1 cellular context compared by ENCODE assay signal in genomic region chr11:61756452-61757212, GRCh38.
TF ChIP-seq lines count a peak whose summit lies in the region.

No MANE protein-coding gene starts in this region.

TF ChIP-seq in GM12878, 131 proteins besides CTCF, POLR2A, EP300 and RAD21 (continued from another document and continues in another):
- no peak for TF ChIP-seq ZBTB33 (IDR thresholded peaks at IDR 0.05)
- no peak for TF ChIP-seq PBX3 (IDR thresholded peaks at IDR 0.05; ENCODE audit: insufficient replicate concordance, low read depth, low read length)
- TF ChIP-seq ZNF592 (IDR thresholded peaks at IDR 0.05) = peak; percentile 60; the same call in 1 of the 2 replicates
- peak; percentile 85 for TF ChIP-seq NR2C1 (IDR thresholded peaks at IDR 0.05)
- no peak for TF ChIP-seq IRF3 (IDR thresholded peaks at IDR 0.05)
- TF ChIP-seq POU2F2 (IDR thresholded peaks at IDR 0.05; ENCODE audit: borderline replicate concordance, low read depth, low read length) = peak; percentile 12; the same call in 1 of the 3 replicates
- TF ChIP-seq EZH2 (IDR thresholded peaks at IDR 0.05; ENCODE audit: borderline replicate concordance, control insufficient read depth, low read depth, low read length) = no peak
- TF ChIP-seq RAD51 (IDR thresholded peaks at IDR 0.05) = no peak
- peak in 1 of 2 experiments; percentile 87; a peak in 2 of 3 replicates for TF ChIP-seq EGR1 (IDR thresholded peaks at IDR 0.05; ENCODE audit: borderline replicate concordance in 1 of 2, low read depth in 2 of 2, low read length in 2 of 2)
- peak; percentile 96 for TF ChIP-seq NBN (IDR thresholded peaks at IDR 0.05)
- no peak for TF ChIP-seq SREBF2 (IDR thresholded peaks at IDR 0.05; ENCODE audit: low read length)
- TF ChIP-seq FOXK2 (IDR thresholded peaks at IDR 0.05) = no peak
- no peak for TF ChIP-seq GABPA (IDR thresholded peaks at IDR 0.05; ENCODE audit: low read depth)
- no peak for TF ChIP-seq ZBTB11 (CRISPR knock-in tag; IDR thresholded peaks at IDR 0.05)
- no peak; the same call in 1 of the 2 replicates for TF ChIP-seq SMC3 (IDR thresholded peaks at IDR 0.05; ENCODE audit: borderline replicate concordance, low read length)
- no peak for TF ChIP-seq TCF7 (IDR thresholded peaks at IDR 0.05; ENCODE audit: borderline replicate concordance)
- TF ChIP-seq MTA3 (IDR thresholded peaks at IDR 0.05; ENCODE audit: borderline replicate concordance, low read length) = no peak
- TF ChIP-seq ZNF622 (IDR thresholded peaks at IDR 0.05) = no peak
- peak; percentile 96; the same call in 1 of the 2 replicates for TF ChIP-seq RB1 (IDR thresholded peaks at IDR 0.05; ENCODE audit: borderline replicate concordance)
- no peak for TF ChIP-seq TAF1 (IDR thresholded peaks at IDR 0.05; ENCODE audit: borderline replicate concordance, low read depth, low read length)
- TF ChIP-seq NR2F1 (conservative IDR thresholded peaks at IDR 0.05) = peak; percentile 100
- 0 out of 2 replicates have a peak, but pooled peaks have one; percentile 24 for TF ChIP-seq JUNB (IDR thresholded peaks at IDR 0.05)
- TF ChIP-seq HCFC1 (IDR thresholded peaks at IDR 0.05; ENCODE audit: low read length) = peak; percentile 14; the same call in 1 of the 2 replicates
- TF ChIP-seq ZBED1 (IDR thresholded peaks at IDR 0.05; ENCODE audit: borderline replicate concordance) = no peak
- no peak for TF ChIP-seq MXI1 (IDR thresholded peaks at IDR 0.05; ENCODE audit: low read depth, low read length)
- no peak for TF ChIP-seq SREBF1 (IDR thresholded peaks at IDR 0.05; ENCODE audit: low read length)
- peak; percentile 97 for TF ChIP-seq IKZF1 (conservative IDR thresholded peaks at IDR 0.05)
- no peak for TF ChIP-seq E2F8 (IDR thresholded peaks at IDR 0.05; ENCODE audit: low read depth, partially characterized antibody)
- no peak for TF ChIP-seq TCF3 (IDR thresholded peaks at IDR 0.05; ENCODE audit: borderline replicate concordance, insufficient read depth, low read depth, low read length)
- TF ChIP-seq REST (IDR thresholded peaks at IDR 0.05; ENCODE audit: low read depth, low read length) = no peak
- TF ChIP-seq RCOR1 (conservative IDR thresholded peaks at IDR 0.05; ENCODE audit: low read depth, low read length) = 0 out of 2 replicates have a peak, but pooled peaks have one; percentile 33
- TF ChIP-seq IRF4 (IDR thresholded peaks at IDR 0.05; ENCODE audit: low read depth, low read length) = no peak
- no peak for TF ChIP-seq MEF2A (IDR thresholded peaks at IDR 0.05; ENCODE audit: insufficient read depth, low read depth, low read length)
